27 cellular contexts compared by ENCODE assay signal in genomic region chr2:6959751-6960150, GRCh38. TPM values are rescaled to one million over a fixed set of nuclear protein-coding genes. Genes with fewer than 3 reads are reported as not detected.
DNase-seq lines count a peak whose midpoint lies in the region; ATAC-seq and TF ChIP-seq lines count a peak whose summit lies in the region.
"Had no signal": no experiment of that assay in that cellular context is flagged by ENCODE, and none has a peak within 500 bp of the region (broad histone marks: within the 10 kb centered on the region; RNA-seq: fewer than 3 reads in every experiment).

No MANE protein-coding gene starts in this region.

- ATAC-seq in gastrocnemius medialis, result no peak
- ATAC-seq: Panc1; stimulated activated memory B cell treated with anti-CD40 and anti-IgM and Interleukin-4, amounts not matched to agents 10 μg/mL and 1 μg/mL and 100 μg/mL, for 72 hours; T-helper 17 cell had no signal

- H3K36me3 ChIP-seq in gastrocnemius medialis, result no peaks in the 10 kb centered on the region
- H3K36me3 ChIP-seq in tibial nerve, result no peaks in the 10 kb centered on the region
- H3K36me3 ChIP-seq: heart right ventricle, sigmoid colon had no signal

- in situ Hi-C loops in gastrocnemius medialis (cut with MboI; ENCODE audit: low sequenced_read_pairs in 4 of 4), result no loop called here
- in situ Hi-C loops in G401 (cut with HindIII; ENCODE audit: low sequenced_read_pairs), result no loop called here

- 93 to 94% methylated on average over 3 of the region's 3 CpGs for WGBS in tibial nerve, 2 donors

- TF ChIP-seq CTCF in gastrocnemius medialis (IDR thresholded peaks at IDR 0.05 in 4 of 5, conservative IDR thresholded peaks at IDR 0.05 in 1 of 5) (no peak), tibial nerve (IDR thresholded peaks at IDR 0.05) (no peak)

- H3K9me3 ChIP-seq in gastrocnemius medialis (no peaks in the 10 kb centered on the region), tibial nerve (no peaks in the 10 kb centered on the region)
- H3K9me3 ChIP-seq: heart right ventricle, sigmoid colon had no signal

- no peak overlapping the region for H3K4me3 ChIP-seq in gastrocnemius medialis
- H3K4me3 ChIP-seq in tibial nerve, result no peak overlapping the region
- H3K4me3 ChIP-seq: heart right ventricle had no signal

- TF ChIP-seq EP300 in tibial nerve (IDR thresholded peaks at IDR 0.05), result no peak

- no peak for TF ChIP-seq POLR2A in gastrocnemius medialis (IDR thresholded peaks at IDR 0.05)
- no peak for TF ChIP-seq POLR2A in tibial nerve (IDR thresholded peaks at IDR 0.05)

- H3K27ac ChIP-seq in caudate nucleus (ENCODE audit: low read depth, low read length) (peak overlapping the region; percentile 76), gastrocnemius medialis (peak overlapping the region; percentile 72 to 78 (median 74)), tibial nerve (peak overlapping the region; percentile 41 to 80 (median 62))
- H3K27ac ChIP-seq: 22Rv1, KMS-11 had no signal

- DNase-seq in NCI-H524 (lab: John Stamatoyannopoulos, UW), result peak; percentile 25 to 79
- no peak for DNase-seq in NCI-H524 treated with DMSO at 0.1 percent for 48 hours (lab: John Stamatoyannopoulos, UW)
- DNase-seq in caudate nucleus (lab: John Stamatoyannopoulos, UW), result no peak
- no peak for DNase-seq in gastrocnemius medialis
- DNase-seq in tibial nerve (ENCODE audit: low spot score in 2 of 2), result no peak
- DNase-seq in stimulated activated CD8-positive, alpha-beta memory T cell treated with anti-CD3 and anti-CD28 coated beads, Interleukin-4, amount 100 ng/mL, for 48 hours, result no peak
- DNase-seq in G401 (ENCODE audit: low spot score), result no peak
- no peak for DNase-seq in NCI-H128 (lab: John Stamatoyannopoulos, UW; ENCODE audit: unreplicated experiment)
- DNase-seq: activated CD4-positive, alpha-beta memory T cell treated with anti-CD3 and anti-CD28 coated beads, Interleukin-2, amount 10 ng/mL, durations not matched to agents 7 days and 5 days; activated CD4-positive, alpha-beta T cell treated with anti-CD3 and anti-CD28 coated beads for 1 hour; C1 segment of cervical spinal cord; COR-L47; endodermal cell; foreskin fibroblast; H9; heart right ventricle; NCI-H1417 treated with DMSO at 0.1 percent for 48 hours; NCI-H2029 treated with DMSO at 0.1 percent for 48 hours; NCI-H526 treated with DMSO at 0.1 percent for 48 hours; Right ventricle myocardium superior; sigmoid colon; stimulated activated CD4-positive, alpha-beta T cell treated with anti-CD3 and anti-CD28 coated beads, Interleukin-4, amount 100 ng/mL, for 4 hours; T-helper 17 cell had no signal

- H3K4me1 ChIP-seq in gastrocnemius medialis (peaks cover 27 to 45% of the 10 kb centered on the region in 2 donors), tibial nerve (peaks cover 0 to 59% (median 14%) of the 10 kb centered on the region in 4 donors)

- intact Hi-C loops in gastrocnemius medialis (cut with DNase I; ENCODE audit: low total_unique reads), result no loop called here

- no peaks in the 10 kb centered on the region for H3K27me3 ChIP-seq in gastrocnemius medialis
- no peaks in the 10 kb centered on the region for H3K27me3 ChIP-seq in tibial nerve
- H3K27me3 ChIP-seq: heart right ventricle, sigmoid colon had no signal

RNA-seq across cellular contexts. Expression of gene RNF144A, which starts 42.5 kb away (rescaled TPM):
- 10 to 100 TPM in 2 of 4 donors, 1 to 10 TPM in 2; 4.9 to 16.2 (median 10.2) TPM for total RNA-seq in gastrocnemius medialis
- total RNA-seq in tibial nerve, result 10 to 100 TPM; 27.3 to 47.3 (median 37.4) TPM
- total RNA-seq in G401 (2014; rRNA removed; shearing (Covaris generic)), result 3.3 and 13.4 TPM in 2 replicates

Comparison
In these comparisons a context has a peak if more than half of its experiments do, and no peak if none do; other contexts are left out.
1. DNase-seq: peak in NCI-H524 (2 of 2); none in NCI-H524 treated with DMSO at 0.1 percent for 48 hours (single experiment), caudate nucleus (0 of 61), gastrocnemius medialis (0 of 2), tibial nerve (0 of 2), stimulated activated CD8-positive, alpha-beta memory T cell treated with anti-CD3 and anti-CD28 coated beads, Interleukin-4, amount 100 ng/mL, for 48 hours (single experiment), G401 (single experiment) and NCI-H128 (single experiment).
2. Peak in every context shown above with its lines, with median percentiles within 50 percentile points of each other: H3K27ac ChIP-seq.